14 cellular contexts compared by ENCODE assay signal in the genomic region with DNA sequence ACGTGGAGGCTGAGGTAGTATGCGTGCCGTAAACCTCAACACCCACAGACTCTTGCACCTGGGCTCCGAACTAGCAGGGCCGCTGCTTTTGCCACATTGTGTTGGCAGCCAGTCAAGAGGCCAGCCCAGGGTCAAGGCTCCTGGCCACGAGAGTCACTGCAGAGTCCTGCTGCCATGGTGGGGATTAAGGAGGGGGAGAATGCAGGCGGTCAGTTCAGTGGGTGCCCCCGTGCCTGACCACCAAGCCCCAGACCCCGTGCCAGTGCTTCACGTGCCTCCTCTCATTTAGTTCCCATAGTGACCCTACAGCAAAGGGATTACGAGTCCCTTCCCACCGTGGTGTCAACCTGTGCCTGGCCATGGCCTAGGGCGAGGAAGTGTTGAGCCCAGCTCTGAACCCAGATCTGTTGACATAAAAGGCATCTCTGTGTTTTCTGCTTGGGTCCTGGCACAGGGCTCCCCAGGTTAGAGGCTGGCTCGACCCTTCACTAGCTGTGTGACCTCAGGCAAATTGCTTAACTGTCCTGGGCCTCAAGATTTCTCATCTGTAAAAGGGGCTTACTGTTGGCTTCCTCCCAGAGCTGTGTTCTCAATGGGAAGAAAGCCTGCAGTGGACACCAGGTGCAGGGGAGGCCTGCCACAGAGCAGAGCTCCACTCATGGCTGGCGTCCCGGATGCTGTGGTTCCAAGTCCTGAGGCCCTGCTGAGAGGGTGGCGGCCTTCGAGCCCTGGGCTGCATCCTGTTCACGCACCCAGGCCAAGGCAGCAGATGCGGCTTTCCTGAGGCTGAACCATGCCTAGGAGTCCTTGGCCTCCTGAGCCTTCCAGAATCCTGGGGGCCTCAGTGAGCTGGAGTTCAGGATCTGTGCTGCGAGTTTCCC. TPM values are rescaled to one million over a fixed set of nuclear protein-coding genes. Genes with fewer than 3 reads are reported as not detected.
A peak's percentile ranks its signal among the peaks of the same experiment; 100 is the strongest.
DNase-seq lines count a peak whose midpoint lies in the region; ATAC-seq and TF ChIP-seq lines count a peak whose summit lies in the region.
"Had no signal": no experiment of that assay in that cellular context is flagged by ENCODE, and none has a peak within 500 bp of the region (broad histone marks: within the 10 kb centered on the region; RNA-seq: fewer than 3 reads in every experiment).

No MANE protein-coding gene starts in this region.

- intact Hi-C loops in heart left ventricle (cut with DNase I) = no loop called here
- intact Hi-C loops in spleen (cut with DNase I; ENCODE audit: low total_unique reads) = no loop called here
- intact Hi-C loops in transverse colon (cut with DNase I; ENCODE audit: low total_unique reads) = no loop called here

- H3K4me3 ChIP-seq in heart left ventricle = no peak overlapping the region
- H3K4me3 ChIP-seq in spleen = no peak overlapping the region
- no peak overlapping the region for H3K4me3 ChIP-seq in transverse colon

- H3K36me3 Mint-ChIP-seq in activated CD4-positive, alpha-beta T cell treated with anti-CD3 and anti-CD28 coated beads, Interleukin-2, amount 10 ng/mL, durations not matched to agents 7 days and 5 days (ENCODE audit: low read depth) = no peaks in the 10 kb centered on the region
- H3K36me3 Mint-ChIP-seq in activated CD8-positive, alpha-beta T cell treated with anti-CD3 and anti-CD28 coated beads, Interleukin-2, amount 10 ng/mL, durations not matched to agents 7 days and 5 days (ENCODE audit: low read depth) = no peaks in the 10 kb centered on the region
- H3K36me3 Mint-ChIP-seq: brain; natural killer cell treated with Interleukin-12 subunit alpha and Interleukin-12 subunit beta and Interleukin-15 and Interleukin-18, amount 100 ng/mL, for 72 hours had no signal

- H3K9me3 Mint-ChIP-seq in activated CD4-positive, alpha-beta T cell treated with anti-CD3 and anti-CD28 coated beads, Interleukin-2, amount 10 ng/mL, durations not matched to agents 7 days and 5 days = no peaks in the 10 kb centered on the region
- no peaks in the 10 kb centered on the region for H3K9me3 Mint-ChIP-seq in activated CD8-positive, alpha-beta T cell treated with anti-CD3 and anti-CD28 coated beads, Interleukin-2, amount 10 ng/mL, durations not matched to agents 7 days and 5 days (ENCODE audit: insufficient read depth)
- H3K9me3 Mint-ChIP-seq: activated T-helper 1 cell treated with anti-CD3 and anti-CD28 coated beads, Interleukin-12 subunit alpha, Interleukin-12 subunit beta, Interleukin-2, Interleukin-4 antibody, amounts not matched to agents 30 ng/mL and 10 ng/mL and 1 ng/mL, durations not matched to agents 14 hours and 24 hours and 36 hours; brain; HFFc6; natural killer cell treated with Interleukin-12 subunit alpha and Interleukin-12 subunit beta and Interleukin-15 and Interleukin-18, amount 100 ng/mL, for 72 hours had no signal

- peak overlapping the region in 4 of 12 donors; percentile 5 to 34 (median 22) for H3K27ac ChIP-seq in heart left ventricle
- H3K27ac ChIP-seq in spleen = no peak overlapping the region
- no peak overlapping the region for H3K27ac ChIP-seq in transverse colon

- H3K36me3 ChIP-seq in heart left ventricle (no peaks in the 10 kb centered on the region), spleen (no peaks in the 10 kb centered on the region), transverse colon (no peaks in the 10 kb centered on the region)

- no peak overlapping the region for H3K27ac Mint-ChIP-seq in activated CD4-positive, alpha-beta T cell treated with anti-CD3 and anti-CD28 coated beads, Interleukin-2, amount 10 ng/mL, durations not matched to agents 7 days and 5 days
- peak overlapping the region; percentile 46 for H3K27ac Mint-ChIP-seq in activated CD8-positive, alpha-beta T cell treated with anti-CD3 and anti-CD28 coated beads, Interleukin-2, amount 10 ng/mL, durations not matched to agents 7 days and 5 days
- H3K27ac Mint-ChIP-seq: activated T-helper 1 cell treated with anti-CD3 and anti-CD28 coated beads, Interleukin-12 subunit alpha, Interleukin-12 subunit beta, Interleukin-2, Interleukin-4 antibody, amounts not matched to agents 30 ng/mL and 10 ng/mL and 1 ng/mL, durations not matched to agents 14 hours and 24 hours and 36 hours; brain; HFFc6; natural killer cell treated with Interleukin-12 subunit alpha and Interleukin-12 subunit beta and Interleukin-15 and Interleukin-18, amount 100 ng/mL, for 72 hours had no signal

- H3K27me3 ChIP-seq in heart left ventricle (no peaks in the 10 kb centered on the region), spleen (replicated peaks in 1 of 7) (no peaks in the 10 kb centered on the region), transverse colon (no peaks in the 10 kb centered on the region)

- peaks cover 2% of the 10 kb centered on the region for H3K4me1 Mint-ChIP-seq in activated CD4-positive, alpha-beta T cell treated with anti-CD3 and anti-CD28 coated beads, Interleukin-2, amount 10 ng/mL, durations not matched to agents 7 days and 5 days
- peaks cover 20% of the 10 kb centered on the region for H3K4me1 Mint-ChIP-seq in activated CD8-positive, alpha-beta T cell treated with anti-CD3 and anti-CD28 coated beads, Interleukin-2, amount 10 ng/mL, durations not matched to agents 7 days and 5 days (ENCODE audit: low read depth)

- POLR2A ChIA-PET in activated CD4-positive, alpha-beta T cell treated with anti-CD3 and anti-CD28 coated beads, Interleukin-2, amount 10 ng/mL, durations not matched to agents 7 days and 5 days (lab: Charles Lee) = no interaction called here
- POLR2A ChIA-PET in activated CD8-positive, alpha-beta T cell treated with anti-CD3 and anti-CD28 coated beads, Interleukin-2, amount 10 ng/mL, durations not matched to agents 7 days and 5 days (lab: Charles Lee) = interaction anchor here (0.7 kb wide), 1 partner anchor 10 kb away, joined by 4 read pairs; no protein-coding TSS in a partner anchor

- H3K27me3 Mint-ChIP-seq in activated CD4-positive, alpha-beta T cell treated with anti-CD3 and anti-CD28 coated beads, Interleukin-2, amount 10 ng/mL, durations not matched to agents 7 days and 5 days = no peaks in the 10 kb centered on the region
- no peaks in the 10 kb centered on the region for H3K27me3 Mint-ChIP-seq in activated CD8-positive, alpha-beta T cell treated with anti-CD3 and anti-CD28 coated beads, Interleukin-2, amount 10 ng/mL, durations not matched to agents 7 days and 5 days (ENCODE audit: low read depth)
- H3K27me3 Mint-ChIP-seq: natural killer cell treated with Interleukin-12 subunit alpha and Interleukin-12 subunit beta and Interleukin-15 and Interleukin-18, amount 100 ng/mL, for 72 hours had no signal

- TF ChIP-seq CTCF in heart left ventricle (IDR thresholded peaks at IDR 0.05) = no peak
- no peak for TF ChIP-seq CTCF in spleen (IDR thresholded peaks at IDR 0.05 in 8 of 11, conservative IDR thresholded peaks at IDR 0.05 in 3 of 11)
- no peak for TF ChIP-seq CTCF in transverse colon (IDR thresholded peaks at IDR 0.05)

- TF ChIP-seq EP300 in transverse colon (IDR thresholded peaks at IDR 0.05; ENCODE audit: low read depth) = no peak

- H3K4me3 Mint-ChIP-seq in activated CD4-positive, alpha-beta T cell treated with anti-CD3 and anti-CD28 coated beads, Interleukin-2, amount 10 ng/mL, durations not matched to agents 7 days and 5 days = no peak overlapping the region
- no peak overlapping the region for H3K4me3 Mint-ChIP-seq in activated CD8-positive, alpha-beta T cell treated with anti-CD3 and anti-CD28 coated beads, Interleukin-2, amount 10 ng/mL, durations not matched to agents 7 days and 5 days
- H3K4me3 Mint-ChIP-seq: activated T-helper 1 cell treated with anti-CD3 and anti-CD28 coated beads, Interleukin-12 subunit alpha, Interleukin-12 subunit beta, Interleukin-2, Interleukin-4 antibody, amounts not matched to agents 30 ng/mL and 10 ng/mL and 1 ng/mL, durations not matched to agents 14 hours and 24 hours and 36 hours; brain; HFFc6; natural killer cell treated with Interleukin-12 subunit alpha and Interleukin-12 subunit beta and Interleukin-15 and Interleukin-18, amount 100 ng/mL, for 72 hours had no signal

- peak; percentile 26 for DNase-seq in activated CD4-positive, alpha-beta T cell treated with anti-CD3 and anti-CD28 coated beads, Interleukin-2, amount 10 ng/mL, durations not matched to agents 7 days and 5 days
- no peak for DNase-seq in activated CD4-positive, alpha-beta T cell treated with anti-CD3 and anti-CD28 coated beads for 48 hours
- DNase-seq in activated CD8-positive, alpha-beta T cell treated with anti-CD3 and anti-CD28 coated beads, Interleukin-2, amount 10 ng/mL, durations not matched to agents 7 days and 5 days = peak; percentile 62
- DNase-seq in heart left ventricle (peak in 2 of 5 donors; percentile 53 to 67), spleen (peak; percentile 76), erythroblast (lab: John Stamatoyannopoulos, UW) (no peak), NCI-H82 treated with DMSO at 0.1 percent for 48 hours (lab: John Stamatoyannopoulos, UW; ENCODE audit: unreplicated experiment) (no peak), transverse colon (no peak)
- DNase-seq: 8988T, head of caudate nucleus, HFFc6 had no signal

- 74 to 78% (median 76%) methylated on average over 16 to 21 of the region's 21 CpGs for WGBS in heart left ventricle, 4 donors
- 57 to 75% (median 63%) methylated on average over 14 to 21 of the region's 21 CpGs for WGBS in spleen, 5 donors
- WGBS in transverse colon (ENCODE audit: low coverage in 1 of 2), 2 donors = 77% methylated on average over 21 of the region's 21 CpGs; no CpG with 5 or more reads in 1 of the 2 donors

- H3K4me1 ChIP-seq in heart left ventricle (peaks cover 0 to 22% (median 1%) of the 10 kb centered on the region in 12 donors), spleen (peaks cover 0 to 19% (median 11%) of the 10 kb centered on the region in 6 donors), transverse colon (no peaks in the 10 kb centered on the region)

- H3K9me3 ChIP-seq in heart left ventricle = no peaks in the 10 kb centered on the region
- H3K9me3 ChIP-seq in spleen = no peaks in the 10 kb centered on the region
- no peaks in the 10 kb centered on the region for H3K9me3 ChIP-seq in transverse colon

- CTCF ChIA-PET in activated CD4-positive, alpha-beta T cell treated with anti-CD3 and anti-CD28 coated beads, Interleukin-2, amount 10 ng/mL, durations not matched to agents 7 days and 5 days (lab: Charles Lee) = no interaction called here
- CTCF ChIA-PET in activated CD8-positive, alpha-beta T cell treated with anti-CD3 and anti-CD28 coated beads, Interleukin-2, amount 10 ng/mL, durations not matched to agents 7 days and 5 days (lab: Charles Lee) = interaction anchor here (1.0 to 1.4 kb wide), 3 partner anchors 66 to 86 kb away, joined by 4 to 6 read pairs (median 5); no protein-coding TSS in a partner anchor

- in situ Hi-C loops in transverse colon (cut with MboI; ENCODE audit: low pct_ligation_motif_present in 1 of 4, low pct_unique_long_range_greater_than_20kb in 1 of 4, low sequenced_read_pairs in 3 of 4) = no loop called here

- no peak for TF ChIP-seq POLR2A in heart left ventricle (IDR thresholded peaks at IDR 0.05)
- TF ChIP-seq POLR2A in spleen (IDR thresholded peaks at IDR 0.05) = no peak
- TF ChIP-seq POLR2A in erythroblast (IDR thresholded peaks at IDR 0.05; ENCODE audit: low read length) = no peak
- TF ChIP-seq POLR2A in transverse colon (IDR thresholded peaks at IDR 0.05) = no peak

- peak; percentile 68 for ATAC-seq in activated CD8-positive, alpha-beta T cell treated with anti-CD3 and anti-CD28 coated beads, Interleukin-2, amount 10 ng/mL, durations not matched to agents 7 days and 5 days
- ATAC-seq in heart left ventricle = peak in 3 of 4 donors; percentile 40 to 57 (median 57)

RNA-seq across cellular contexts. Expression of a gene that starts 32.8 kb away (rescaled TPM):
- not detected for total RNA-seq in activated CD4-positive, alpha-beta T cell treated with anti-CD3 and anti-CD28 coated beads, Interleukin-2, amount 10 ng/mL, durations not matched to agents 7 days and 5 days
- 1 to 10 TPM; 1.8 to 2.6 TPM for total RNA-seq in activated CD8-positive, alpha-beta T cell treated with anti-CD3 and anti-CD28 coated beads, Interleukin-2, amount 10 ng/mL, durations not matched to agents 7 days and 5 days
- total RNA-seq in heart left ventricle (100 to 1,000 TPM in 2 of 9 donors, 10 to 100 TPM in 7; 31.3 to 118 (median 47.8) TPM), spleen (10 to 100 TPM in 4 of 7 donors, 1 to 10 TPM in 3; 6.1 to 28.2 (median 17.4) TPM), transverse colon (10 to 100 TPM; 23.0 to 51.5 (median 31.4) TPM)
- polyA plus RNA-seq in heart left ventricle (10 to 100 TPM; 16.5 to 42.7 TPM), spleen (10 to 100 TPM in 1 of 3 donors, 1 to 10 TPM in 2; 8.9 to 15.9 (median 9.1) TPM)
- total RNA-seq: activated T-helper 1 cell treated with anti-CD3 and anti-CD28 coated beads, Interleukin-12 subunit alpha, Interleukin-12 subunit beta, Interleukin-2, Interleukin-4 antibody, amounts not matched to agents 30 ng/mL and 10 ng/mL and 1 ng/mL, durations not matched to agents 14 hours and 24 hours and 36 hours; natural killer cell treated with Interleukin-12 subunit alpha and Interleukin-12 subunit beta and Interleukin-15 and Interleukin-18, amount 100 ng/mL, for 72 hours had no signal

Comparison
In these comparisons a context has a peak if more than half of its experiments do, and no peak if none do; other contexts are left out.
1. DNase-seq: peak in activated CD4-positive, alpha-beta T cell treated with anti-CD3 and anti-CD28 coated beads, Interleukin-2, amount 10 ng/mL, durations not matched to agents 7 days and 5 days (single experiment), activated CD8-positive, alpha-beta T cell treated with anti-CD3 and anti-CD28 coated beads, Interleukin-2, amount 10 ng/mL, durations not matched to agents 7 days and 5 days (single experiment) and spleen (single experiment); none in activated CD4-positive, alpha-beta T cell treated with anti-CD3 and anti-CD28 coated beads for 48 hours (single experiment), erythroblast (0 of 2), NCI-H82 treated with DMSO at 0.1 percent for 48 hours (single experiment) and transverse colon (single experiment).